In the genomic region with DNA sequence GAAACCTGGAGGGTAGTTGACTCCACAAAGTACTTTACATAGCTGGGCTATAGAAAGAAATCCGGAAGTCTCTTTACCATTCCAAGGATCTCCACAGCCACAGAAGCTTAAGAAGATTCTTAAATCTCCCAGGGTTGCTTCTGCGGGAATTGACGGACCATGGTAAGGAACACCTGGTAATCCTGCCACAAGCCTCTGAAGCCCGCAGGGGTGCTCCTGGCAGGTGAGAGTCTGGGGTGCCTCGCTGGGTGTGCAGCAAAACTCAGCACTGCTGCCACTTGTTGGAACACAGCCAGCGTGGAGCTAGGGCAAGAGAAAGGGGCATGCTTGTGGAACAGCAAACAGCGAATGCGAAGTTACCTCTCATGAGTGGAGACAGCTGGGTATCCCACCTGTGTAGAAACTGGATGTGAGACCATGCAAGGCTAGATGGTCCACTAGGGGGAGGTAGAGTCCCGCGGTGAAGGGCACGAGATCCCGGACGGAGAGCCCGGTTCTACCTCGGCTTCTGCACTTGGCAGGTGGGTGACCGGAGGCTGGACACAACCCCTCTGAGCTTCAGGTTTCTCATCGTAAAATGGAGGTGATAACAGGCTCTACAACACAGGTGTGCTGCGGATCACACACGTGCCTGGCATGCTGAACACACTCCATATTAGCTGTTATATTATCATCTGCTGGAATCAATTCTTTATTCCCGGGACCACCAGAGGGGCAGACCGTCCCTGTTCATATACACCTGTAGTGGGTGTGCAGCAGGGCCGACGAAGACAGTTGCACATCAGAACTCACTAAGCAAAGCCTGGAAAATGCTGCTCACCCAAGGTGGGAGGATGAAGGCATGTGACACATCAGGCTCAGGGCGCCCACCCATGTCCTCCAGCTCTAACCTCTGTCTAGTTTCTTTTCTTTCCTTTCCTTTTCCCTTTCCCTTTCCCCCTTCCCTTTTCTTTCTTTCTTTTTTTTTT, we compare ENCODE assay signal across 8 cellular contexts. TPM values are rescaled to one million over a fixed set of nuclear protein-coding genes. Genes with fewer than 3 reads are reported as not detected.
A peak's percentile ranks its signal among the peaks of the same experiment; 100 is the strongest.
DNase-seq lines count a peak whose midpoint lies in the region; ATAC-seq, FAIRE-seq and TF ChIP-seq lines count a peak whose summit lies in the region.

No MANE protein-coding gene starts in this region.

- TF ChIP-seq CTCF in D721Med (IDR thresholded peaks at IDR 0.05; ENCODE audit: insufficient read depth, missing control alignments): peak; percentile 92
- peak; percentile 92 for TF ChIP-seq CTCF in foreskin fibroblast (IDR thresholded peaks at IDR 0.05; ENCODE audit: low read depth, low read length)
- TF ChIP-seq CTCF in osteoblast (IDR thresholded peaks at IDR 0.05; ENCODE audit: extremely low read depth, low read depth, low read length): peak; percentile 94
- TF ChIP-seq CTCF in thoracic aorta (IDR thresholded peaks at IDR 0.05): peak; percentile 87

- no peak for TF ChIP-seq EP300 in Ishikawa (IDR thresholded peaks at IDR 0.05; ENCODE audit: borderline replicate concordance)

- no peaks in the 10 kb centered on the region for H3K36me3 ChIP-seq in osteoblast (ENCODE audit: insufficient read depth, low read length)
- no peaks in the 10 kb centered on the region for H3K36me3 ChIP-seq in thoracic aorta

- no peak overlapping the region for H3K4me3 ChIP-seq in foreskin fibroblast (ENCODE audit: low read depth in 1 of 2, low read length in 2 of 2)
- H3K4me3 ChIP-seq in osteoblast (ENCODE audit: insufficient read depth, low read length): peak overlapping the region; percentile 18
- H3K4me3 ChIP-seq in thoracic aorta: no peak overlapping the region

- FAIRE-seq in D721Med (lab: Jason Lieb, UNC) (peak; percentile 89), RCC 7860 (lab: Jason Lieb, UNC) (no peak)

- no peak overlapping the region for H3K27ac ChIP-seq in osteoblast (ENCODE audit: low read depth, low read length)
- H3K27ac ChIP-seq in thoracic aorta: no peak overlapping the region

- H3K79me2 ChIP-seq in osteoblast (ENCODE audit: insufficient read depth, low read length): no peaks in the 10 kb centered on the region

- H3K4me1 ChIP-seq in osteoblast (ENCODE audit: insufficient read depth, low read length) (peaks cover 3% of the 10 kb centered on the region), thoracic aorta (ENCODE audit: control insufficient read depth in 1 of 2, low read depth in 2 of 2) (no peaks in the 10 kb centered on the region)

- H2AFZ ChIP-seq in osteoblast (ENCODE audit: low read length): peak overlapping the region; percentile 36

- H3K27me3 ChIP-seq in osteoblast (ENCODE audit: insufficient read depth, low read length) (peaks cover 4% of the 10 kb centered on the region), thoracic aorta (replicated peaks; ENCODE audit: insufficient read depth) (no peaks in the 10 kb centered on the region)

- peak overlapping the region; percentile 74 for H3K4me2 ChIP-seq in osteoblast (ENCODE audit: insufficient read depth, low read length)

- DNase-seq in D721Med (ENCODE audit: insufficient read length, low spot score) (peak; percentile 68), RCC 7860 (ENCODE audit: low spot score) (peak; percentile 32), foreskin fibroblast (peak; percentile 29 to 78), osteoblast (ENCODE audit: insufficient read length, low spot score, missing footprints) (peak; percentile 89), thoracic aorta (ENCODE audit: low spot score) (no peak)
- DNase-seq in activated T-helper 1 cell treated with anti-CD3 and anti-CD28 coated beads, Interleukin-2, amount 50 U/mL, for 16 hours (ENCODE audit: low read depth in 1 of 2, low spot score in 1 of 2): peak; percentile 51 to 59

- TF ChIP-seq RAD21 in Ishikawa (IDR thresholded peaks at IDR 0.05; ENCODE audit: low read depth): peak; percentile 99

- ATAC-seq in GM21515 (IDR thresholded peaks at IDR 0.05; ENCODE audit: unreplicated experiment): peak; percentile 71
- no peak for ATAC-seq in thoracic aorta (ENCODE audit: insufficient number of reproducible peaks, low FRiP score, low read depth)

- no peaks in the 10 kb centered on the region for H4K20me1 ChIP-seq in osteoblast (ENCODE audit: insufficient read depth, low read length)

- H3K9me3 ChIP-seq in osteoblast (ENCODE audit: low read depth, low read length) (no peaks in the 10 kb centered on the region), thoracic aorta (no peaks in the 10 kb centered on the region)

TF ChIP-seq in Ishikawa, 13 proteins besides CTCF, POLR2A, EP300 and RAD21:
- TF ChIP-seq FOXM1 (IDR thresholded peaks at IDR 0.05; ENCODE audit: borderline replicate concordance, low read depth) (no peak), CEBPB (IDR thresholded peaks at IDR 0.05) (no peak)
- TF ChIP-seq, protein P1, sequence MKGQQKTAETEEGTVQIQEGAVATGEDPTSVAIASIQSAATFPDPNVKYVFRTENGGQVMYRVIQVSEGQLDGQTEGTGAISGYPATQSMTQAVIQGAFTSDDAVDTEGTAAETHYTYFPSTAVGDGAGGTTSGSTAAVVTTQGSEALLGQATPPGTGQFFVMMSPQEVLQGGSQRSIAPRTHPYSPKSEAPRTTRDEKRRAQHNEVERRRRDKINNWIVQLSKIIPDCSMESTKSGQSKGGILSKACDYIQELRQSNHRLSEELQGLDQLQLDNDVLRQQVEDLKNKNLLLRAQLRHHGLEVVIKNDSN (IDR thresholded peaks at IDR 0.05): no peak
- TF ChIP-seq, protein P2, sequence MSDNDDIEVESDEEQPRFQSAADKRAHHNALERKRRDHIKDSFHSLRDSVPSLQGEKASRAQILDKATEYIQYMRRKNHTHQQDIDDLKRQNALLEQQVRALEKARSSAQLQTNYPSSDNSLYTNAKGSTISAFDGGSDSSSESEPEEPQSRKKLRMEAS (IDR thresholded peaks at IDR 0.05): 0 out of 2 replicates have a peak, but pooled peaks have one; percentile 59
TF ChIP-seq in Ishikawa: peak in this region for 1.

RNA-seq across cellular contexts. Expression of a gene that starts 24.1 kb away (rescaled TPM):
- total RNA-seq in osteoblast (36.9 and 43.3 TPM in 2 replicates), thoracic aorta (10 to 100 TPM; 41.3 to 49.7 TPM)
